ENCODE assay signal across 28 cellular contexts in the genomic region with DNA sequence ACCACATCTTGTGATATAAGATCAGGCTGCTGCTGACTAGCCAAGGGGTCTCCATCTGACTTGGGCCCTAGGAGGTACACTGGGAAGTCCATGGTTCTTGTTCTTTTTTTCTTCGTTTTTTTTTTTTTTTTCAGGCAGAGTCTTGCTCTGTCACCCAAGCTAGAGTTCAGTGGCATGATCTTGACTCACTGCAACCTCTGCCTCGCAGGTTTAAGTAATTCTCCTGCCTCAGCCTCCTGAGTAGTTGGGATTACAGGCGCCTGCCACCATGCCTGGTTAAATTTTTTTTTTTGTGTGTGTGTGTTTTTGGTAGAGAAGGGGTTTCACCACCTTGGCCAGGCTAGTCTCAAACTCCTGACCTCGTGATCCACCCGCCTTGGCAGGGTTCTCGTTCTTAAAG.
"Had no signal": no experiment of that assay in that cellular context is flagged by ENCODE, and none has a peak within 500 bp of the region (broad histone marks: within the 10 kb centered on the region; RNA-seq: fewer than 3 reads in every experiment).

No MANE protein-coding gene starts in this region.

- H3K4me1 ChIP-seq: adrenal gland, body of pancreas, breast epithelium, SJCRH30 had no signal

- DNase-seq: activated CD4-positive, alpha-beta T cell treated with anti-CD3 and anti-CD28 coated beads for 36 hours; activated CD4-positive, alpha-beta T cell treated with anti-CD3 and anti-CD28 coated beads, Interleukin-2, amount 10 ng/mL, durations not matched to agents 7 days and 5 days; activated CD4-positive, alpha-beta T cell treated with anti-CD3 and anti-CD28 coated beads, Interleukin-2, amount 50 U/mL, for 48 hours; activated CD8-positive, alpha-beta T cell treated with anti-CD3 and anti-CD28 coated beads, Interleukin-2, amount 10 ng/mL, durations not matched to agents 7 days and 5 days; activated gamma-delta T cell treated with Interleukin-2 at 50 U/mL for 16 hours; activated naive CD4-positive, alpha-beta T cell treated with anti-CD3 and anti-CD28 coated beads for 36 hours; activated T-cell treated with anti-CD3 and anti-CD28 coated beads for 4 hours; activated T-cell treated with anti-CD3 and anti-CD28 coated beads, Interleukin-2, amount 50 U/mL, for 4 hours; adrenal gland; body of pancreas; Karpas-422; KBM-7; MG63; NCI-H1048; NCI-H1105 treated with DMSO at 0.1 percent for 48 hours; NCI-H1436; NCI-H1694; NCI-H1930; NCI-H345; NCI-H524 treated with DMSO at 0.1 percent for 48 hours; SHP77; SJCRH30 had no signal

- H3K27ac ChIP-seq: adrenal gland, body of pancreas, breast epithelium, SJCRH30, SK-N-MC had no signal

- H3K36me3 ChIP-seq: adrenal gland, breast epithelium, MG63, SJCRH30 had no signal

- H3K4me3 ChIP-seq: adrenal gland, body of pancreas, breast epithelium, MG63, SJCRH30, SK-N-MC had no signal

- ATAC-seq: activated CD4-positive, alpha-beta T cell treated with anti-CD3 and anti-CD28 coated beads for 36 hours; activated CD4-positive, CD25-positive, alpha-beta regulatory T cell treated with anti-CD3 and anti-CD28 coated beads, Interleukin-2, amount 50 U/mL, for 24 hours; activated CD8-positive, alpha-beta T cell treated with anti-CD3 and anti-CD28 coated beads, Interleukin-2, amount 10 ng/mL, durations not matched to agents 7 days and 5 days; activated naive CD4-positive, alpha-beta T cell treated with anti-CD3 and anti-CD28 coated beads, Interleukin-2, amount 50 U/mL, for 72 hours; activated T-cell treated with anti-CD3 and anti-CD28 coated beads, Interleukin-2, amount 50 U/mL, for 4 hours; body of pancreas; Panc1; WTC11 had no signal

- H3K27me3 ChIP-seq: adrenal gland, body of pancreas, breast epithelium, MG63, SJCRH30 had no signal
